ENCODE assay signal across 9 cellular contexts in genomic region chr1:211514030-211514754, GRCh38. TPM values are rescaled to one million over a fixed set of nuclear protein-coding genes. Genes with fewer than 3 reads are reported as not detected.
A peak's percentile ranks its signal among the peaks of the same experiment; 100 is the strongest.
DNase-seq lines count a peak whose midpoint lies in the region; ATAC-seq and TF ChIP-seq lines count a peak whose summit lies in the region.
"Had no signal": no experiment of that assay in that cellular context is flagged by ENCODE, and none has a peak within 500 bp of the region (broad histone marks: within the 10 kb centered on the region; RNA-seq: fewer than 3 reads in every experiment).

No MANE protein-coding gene starts in this region.

- 35% methylated on average over 28 of the region's 28 CpGs for WGBS in liver

- H3K9me3 Mint-ChIP-seq in chondrocyte (ENCODE audit: low read depth): no peaks in the 10 kb centered on the region

- no peaks in the 10 kb centered on the region for H3K36me3 Mint-ChIP-seq in chondrocyte (ENCODE audit: low read depth)

- H3K4me3 Mint-ChIP-seq in chondrocyte (ENCODE audit: unreplicated experiment): no peak overlapping the region

- peak; percentile 75 for ATAC-seq in HG03378 (IDR thresholded peaks at IDR 0.05; ENCODE audit: unreplicated experiment)

- DNase-seq in GM19240 (ENCODE audit: insufficient read length, low spot score) (peak; percentile 96), NCI-H460 (ENCODE audit: extremely low read depth, low read depth) (peak; percentile 92), chondrocyte (ENCODE audit: low spot score) (no peak)
- DNase-seq in activated CD4-positive, alpha-beta T cell treated with anti-CD3 and anti-CD28 coated beads for 1 hour: peak; percentile 50
- peak; percentile 63 to 68 for DNase-seq in stimulated activated CD4-positive, alpha-beta T cell treated with anti-CD3 and anti-CD28 coated beads, Interleukin-4, amount 100 ng/mL, for 4 hours

- H3K27me3 Mint-ChIP-seq in chondrocyte (ENCODE audit: low read depth): no peaks in the 10 kb centered on the region

- peaks cover 0 to 15% (median 3%) of the 10 kb centered on the region in 11 experiments; a peak in 3 of 22 replicates for H3K27me3 ChIP-seq in BLaER1 treated with 17β-estradiol and CSF1 and Interleukin-3, amounts not matched to agents 10 nM and 100 nM
- H3K27me3 ChIP-seq in liver (ENCODE audit: control insufficient read depth in 4 of 4, insufficient read depth in 4 of 4, low read length in 3 of 4): no peaks in the 10 kb centered on the region

- peak; percentile 91 for TF ChIP-seq CTCF in chondrocyte (IDR thresholded peaks at IDR 0.05)
- peak; percentile 82 for TF ChIP-seq CTCF in liver (IDR thresholded peaks at IDR 0.05; ENCODE audit: low read depth, low read length, missing input control)

- no peaks in the 10 kb centered on the region for H4K20me1 ChIP-seq in BLaER1 treated with 17β-estradiol and CSF1 and Interleukin-3, amounts not matched to agents 10 nM and 100 nM

- TF ChIP-seq RAD21 in liver (IDR thresholded peaks at IDR 0.05): peak; percentile 94

- H3K4me1 ChIP-seq in BLaER1 treated with 17β-estradiol and CSF1 and Interleukin-3, amounts not matched to agents 10 nM and 100 nM: peaks cover 10 to 46% (median 29%) of the 10 kb centered on the region in 10 experiments; a peak in 19 of 20 replicates
- peaks cover 18 to 45% (median 41%) of the 10 kb centered on the region in 4 donors for H3K4me1 ChIP-seq in liver (ENCODE audit: control insufficient read depth in 4 of 4, insufficient read depth in 4 of 4, low read length in 3 of 4)

- H3K4me3 ChIP-seq in BLaER1 treated with 17β-estradiol and CSF1 and Interleukin-3, amounts not matched to agents 10 nM and 100 nM: no peak overlapping the region
- no peak overlapping the region for H3K4me3 ChIP-seq in liver (ENCODE audit: low read depth in 1 of 3, low read length in 3 of 3)

- H3K9me3 ChIP-seq in BLaER1 treated with 17β-estradiol and CSF1 and Interleukin-3, amounts not matched to agents 10 nM and 100 nM (replicated peaks in 1 of 11): no peaks in the 10 kb centered on the region
- H3K9me3 ChIP-seq in liver (ENCODE audit: control insufficient read depth in 4 of 4, low read length in 3 of 4): no peaks in the 10 kb centered on the region

- H3K27ac ChIP-seq in BLaER1 treated with 17β-estradiol and CSF1 and Interleukin-3, amounts not matched to agents 10 nM and 100 nM: 0 out of 22 replicates have a peak overlapping the region, but pooled peaks of 1 of the 11 experiments have one; percentile 66
- peak overlapping the region; percentile 89 to 90 for H3K27ac ChIP-seq in liver (ENCODE audit: low read depth in 1 of 2, low read length in 2 of 2)

- H3K27ac Mint-ChIP-seq in chondrocyte (ENCODE audit: unreplicated experiment): peak overlapping the region; percentile 80

- H3K9ac ChIP-seq in BLaER1 treated with 17β-estradiol and CSF1 and Interleukin-3, amounts not matched to agents 10 nM and 100 nM: no peak overlapping the region
- no peak overlapping the region for H3K9ac ChIP-seq in liver (ENCODE audit: low read depth in 1 of 2, low read length in 2 of 2)

- H3K36me3 ChIP-seq in BLaER1 treated with 17β-estradiol and CSF1 and Interleukin-3, amounts not matched to agents 10 nM and 100 nM: no peaks in the 10 kb centered on the region
- no peaks in the 10 kb centered on the region for H3K36me3 ChIP-seq in liver (ENCODE audit: control insufficient read depth in 4 of 4, insufficient read depth in 3 of 4, low read depth in 1 of 4, low read length in 3 of 4)

- peaks cover 40% of the 10 kb centered on the region for H3K4me1 Mint-ChIP-seq in chondrocyte (ENCODE audit: low read depth)

- peak overlapping the region; percentile 24 to 91 (median 66); a peak in 21 of 22 replicates for H3K4me2 ChIP-seq in BLaER1 treated with 17β-estradiol and CSF1 and Interleukin-3, amounts not matched to agents 10 nM and 100 nM

TF ChIP-seq in liver, 16 proteins besides CTCF, POLR2A, EP300 and RAD21:
- TF ChIP-seq SP1 (IDR thresholded peaks at IDR 0.05): peak; percentile 28
- TF ChIP-seq YY1 (IDR thresholded peaks at IDR 0.05): peak; percentile 24
- TF ChIP-seq JUND (IDR thresholded peaks at IDR 0.05): no peak
- TF ChIP-seq HNF4G (IDR thresholded peaks at IDR 0.05): no peak
- TF ChIP-seq RXRA (IDR thresholded peaks at IDR 0.05): no peak
- peak in 1 of 2 donors; percentile 12 for TF ChIP-seq HNF4A (conservative IDR thresholded peaks at IDR 0.05)

RNA-seq across cellular contexts. Expression of gene RD3, which starts 22.2 kb away (rescaled TPM):
- not detected in 2 replicates for total RNA-seq in NCI-H460 (2014; rRNA removed; shearing (Covaris generic))
- polyA plus RNA-seq in NCI-H460 (2014; cell fraction: nucleus; rRNA removed): not detected in 2 replicates
- total RNA-seq in chondrocyte: not detected in 3 replicates
- total RNA-seq in liver: not detected
- not detected for polyA plus RNA-seq in liver
- total RNA-seq: T-helper 2 cell treated with Interferon-gamma antibody and Interleukin-4, amounts not matched to agents 100 ng/mL and 5 ng/mL, for 36 hours had no signal
